ENCODE assay signal across 15 cellular contexts in genomic region chr14:59154383-59154782, GRCh38.
"Had no signal": no experiment of that assay in that cellular context is flagged by ENCODE, and none has a peak within 500 bp of the region (broad histone marks: within the 10 kb centered on the region; RNA-seq: fewer than 3 reads in every experiment).

No MANE protein-coding gene starts in this region.

- H2AFZ ChIP-seq: hepatocyte had no signal

- H3K9me3 ChIP-seq: ascending aorta, suprapubic skin, upper lobe of left lung had no signal

- H3K27ac ChIP-seq: ascending aorta, epithelial cell of prostate, hepatocyte, suprapubic skin had no signal

- DNase-seq: activated CD4-positive, alpha-beta T cell treated with anti-CD3 and anti-CD28 coated beads for 48 hours; activated effector memory CD4-positive, alpha-beta T cell treated with Interleukin-2 at 50 U/mL for 16 hours; activated naive CD8-positive, alpha-beta T cell treated with anti-CD3 and anti-CD28 coated beads, Interleukin-2, amount 10 ng/mL, durations not matched to agents 7 days and 5 days; activated T-cell treated with anti-CD3 and anti-CD28 coated beads for 4 hours; effector CD8-positive, alpha-beta T cell; nephron progenitor cell; stimulated activated CD4-positive, alpha-beta T cell treated with anti-CD3 and anti-CD28 coated beads, Interleukin-2, amount 100 ng/mL, for 24 hours; stimulated activated naive CD4-positive, alpha-beta T cell treated with Interleukin-2 at 50 U/mL for 16 hours; upper lobe of left lung had no signal

- H3K4me1 ChIP-seq: ascending aorta, suprapubic skin had no signal

- H3K36me3 Mint-ChIP-seq: activated naive CD8-positive, alpha-beta T cell treated with anti-CD3 and anti-CD28 coated beads, Interleukin-2, amount 10 ng/mL, durations not matched to agents 7 days and 5 days had no signal

- H3K4me3 Mint-ChIP-seq: activated naive CD8-positive, alpha-beta T cell treated with anti-CD3 and anti-CD28 coated beads, Interleukin-2, amount 10 ng/mL, durations not matched to agents 7 days and 5 days; nephron progenitor cell had no signal

- H3K9me3 Mint-ChIP-seq: activated naive CD8-positive, alpha-beta T cell treated with anti-CD3 and anti-CD28 coated beads, Interleukin-2, amount 10 ng/mL, durations not matched to agents 7 days and 5 days had no signal

- H3K27me3 ChIP-seq: ascending aorta, hepatocyte, suprapubic skin, upper lobe of left lung had no signal

- H3K4me3 ChIP-seq: ascending aorta, hepatocyte, lung, suprapubic skin, upper lobe of left lung had no signal

- H3K79me2 ChIP-seq: hepatocyte had no signal

- H3K36me3 ChIP-seq: ascending aorta, suprapubic skin, upper lobe of left lung had no signal

- H3K27ac Mint-ChIP-seq: activated naive CD8-positive, alpha-beta T cell treated with anti-CD3 and anti-CD28 coated beads, Interleukin-2, amount 10 ng/mL, durations not matched to agents 7 days and 5 days; nephron progenitor cell had no signal

- ATAC-seq: sciatic nerve had no signal

- H3K4me2 ChIP-seq: hepatocyte had no signal
